In the genomic region with DNA sequence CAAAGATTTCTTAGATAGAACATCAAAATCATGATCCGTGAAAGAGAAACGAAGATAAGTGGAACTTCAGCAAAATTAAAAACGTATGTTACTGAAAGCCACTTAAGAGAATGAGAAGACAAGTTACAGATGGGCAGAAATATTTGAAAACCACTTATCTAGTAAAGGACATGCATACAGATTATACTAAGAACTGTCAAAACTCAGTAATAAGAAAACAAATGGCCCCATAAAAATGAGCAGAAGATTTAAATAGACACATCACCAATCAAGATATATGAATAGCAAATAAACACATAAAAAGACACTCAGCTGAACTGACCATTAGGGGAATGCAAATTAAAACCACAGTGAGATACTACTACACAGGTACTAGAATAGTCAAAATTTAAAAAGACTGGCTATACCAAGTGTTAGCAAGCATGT, we compare ENCODE assay signal across 1 cellular context.
TF ChIP-seq lines count a peak whose summit lies in the region.

No MANE protein-coding gene starts in this region.

TF ChIP-seq in HEK293, 187 proteins besides CTCF, POLR2A, EP300 and RAD21 (continued from another document):
- TF ChIP-seq, protein P1, sequence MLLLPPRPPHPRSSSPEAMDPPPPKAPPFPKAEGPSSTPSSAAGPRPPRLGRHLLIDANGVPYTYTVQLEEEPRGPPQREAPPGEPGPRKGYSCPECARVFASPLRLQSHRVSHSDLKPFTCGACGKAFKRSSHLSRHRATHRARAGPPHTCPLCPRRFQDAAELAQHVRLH (tag by site-specific recombination; IDR thresholded peaks at IDR 0.05), result peak; percentile 65; the same call in 1 of the 2 replicates
